8 cellular contexts compared by ENCODE assay signal in genomic region chr4:51844157-51845054, GRCh38. TPM values are rescaled to one million over a fixed set of nuclear protein-coding genes. Genes with fewer than 3 reads are reported as not detected.
DNase-seq lines count a peak whose midpoint lies in the region; ATAC-seq and TF ChIP-seq lines count a peak whose summit lies in the region.

No MANE protein-coding gene starts in this region.

- TSS peak; percentile 32 for BruUV-seq in PC-9 (replicated peaks; lab: Mats Ljungman, UMichigan)

- peak overlapping the region; percentile 98 for H3K4me2 ChIP-seq in PC-9

- TF ChIP-seq RAD21 in Ishikawa (IDR thresholded peaks at IDR 0.05; ENCODE audit: low read depth), result no peak

- H3K36me3 ChIP-seq in PC-9 (ENCODE audit: low read depth) (no peaks in the 10 kb centered on the region), esophagus squamous epithelium (peaks cover 0 to 8% (median 0%) of the 10 kb centered on the region in 3 donors)

- DNase-seq in DMS153 treated with DMSO at 0.1 percent for 48 hours (lab: John Stamatoyannopoulos, UW; ENCODE audit: unreplicated experiment) (peak; percentile 66), PC-9 (peak; percentile 77 to 78), esophagus squamous epithelium (lab: John Stamatoyannopoulos, UW) (peak; percentile 76), myocyte (ENCODE audit: low read depth) (peak; percentile 94)
- peak; percentile 77 to 78 for DNase-seq in activated T-cell treated with anti-CD3 and anti-CD28 coated beads, Interleukin-2, amount 50 U/mL, for 72 hours
- peak; percentile 73 to 78 for DNase-seq in stimulated activated CD8-positive, alpha-beta memory T cell treated with anti-CD3 and anti-CD28 coated beads, Interleukin-7, amount 100 ng/mL, for 48 hours (ENCODE audit: extremely low read depth in 1 of 2, low read depth in 1 of 2)

- WGBS in esophagus squamous epithelium, 2 donors, result 0 to 3% methylated on average over 7 to 34 of the region's 71 CpGs

- peak overlapping the region; percentile 95 for H3K27ac Mint-ChIP-seq in activated T-cell treated with anti-CD3 and anti-CD28 coated beads, Interleukin-2, amount 50 U/mL, for 72 hours

- peaks cover 2 to 3% of the 10 kb centered on the region in 2 donors for H3K36me3 Mint-ChIP-seq in activated T-cell treated with anti-CD3 and anti-CD28 coated beads, Interleukin-2, amount 50 U/mL, for 72 hours (ENCODE audit: insufficient read depth in 2 of 2)

- ATAC-seq in GM21619 (IDR thresholded peaks at IDR 0.05; ENCODE audit: unreplicated experiment), result peak; percentile 43
- peak; percentile 30 to 32 for ATAC-seq in activated T-cell treated with anti-CD3 and anti-CD28 coated beads, Interleukin-2, amount 50 U/mL, for 72 hours (replicated peaks in 1 of 2)

- H3K9me3 ChIP-seq in PC-9 (ENCODE audit: insufficient read depth, low read depth) (no peaks in the 10 kb centered on the region), esophagus squamous epithelium (no peaks in the 10 kb centered on the region)

- intact Hi-C loops in PC-9 (cut with micrococcal nuclease; ENCODE audit: unreplicated experiment), result loop anchor here (2.0 to 10.0 kb wide), 3 partner anchors 98 to 870 kb away; no protein-coding TSS in a partner anchor
- intact Hi-C loops in esophagus squamous epithelium (cut with DNase I), result no loop called here

- H4K20me1 ChIP-seq in PC-9 (ENCODE audit: insufficient read depth), result no peaks in the 10 kb centered on the region

- TF ChIP-seq POLR2A in esophagus squamous epithelium (IDR thresholded peaks at IDR 0.05), result peak in 2 of 4 donors; percentile 27 to 37

- TF ChIP-seq CTCF in PC-9 (conservative IDR thresholded peaks at IDR 0.05) (no peak), esophagus squamous epithelium (IDR thresholded peaks at IDR 0.05) (no peak)

- no peaks in the 10 kb centered on the region for H3F3A ChIP-seq in PC-9 (ENCODE audit: insufficient read depth, low read depth)

- peak overlapping the region; percentile 84 to 91 for H3K4me3 Mint-ChIP-seq in activated T-cell treated with anti-CD3 and anti-CD28 coated beads, Interleukin-2, amount 50 U/mL, for 72 hours

- no peaks in the 10 kb centered on the region for H3K27me3 ChIP-seq in PC-9 (ENCODE audit: insufficient read depth, low read depth)
- no peaks in the 10 kb centered on the region for H3K27me3 ChIP-seq in esophagus squamous epithelium

- H3K9me2 ChIP-seq in PC-9 (ENCODE audit: insufficient read depth), result no peaks in the 10 kb centered on the region

- POLR2A ChIA-PET in PC-9 (lab: Charles Lee; ENCODE audit: unreplicated experiment), result no interaction called here

- H3K9me3 Mint-ChIP-seq in activated T-cell treated with anti-CD3 and anti-CD28 coated beads, Interleukin-2, amount 50 U/mL, for 72 hours, result no peaks in the 10 kb centered on the region

- H3K27ac ChIP-seq in PC-9 (peak overlapping the region; percentile 65; the same call in 1 of the 2 replicates), esophagus squamous epithelium (peak overlapping the region; percentile 94 to 98 (median 96))

- peaks cover 46% of the 10 kb centered on the region for H3K79me2 ChIP-seq in PC-9 (ENCODE audit: low read depth)

- peak overlapping the region; percentile 91 for H2AFZ ChIP-seq in PC-9

- CTCF ChIA-PET in PC-9 (lab: Charles Lee), result no interaction called here

- H3K4me1 Mint-ChIP-seq in activated T-cell treated with anti-CD3 and anti-CD28 coated beads, Interleukin-2, amount 50 U/mL, for 72 hours (ENCODE audit: low read depth), result peaks cover 36% of the 10 kb centered on the region

- no peak for TF ChIP-seq EP300 in Ishikawa (IDR thresholded peaks at IDR 0.05; ENCODE audit: borderline replicate concordance)

- H3K27me3 Mint-ChIP-seq in activated T-cell treated with anti-CD3 and anti-CD28 coated beads, Interleukin-2, amount 50 U/mL, for 72 hours (ENCODE audit: low read depth), result no peaks in the 10 kb centered on the region

- H3K4me1 ChIP-seq in PC-9 (replicated peaks; ENCODE audit: insufficient read depth) (peaks cover 9% of the 10 kb centered on the region), esophagus squamous epithelium (peaks cover 0 to 23% (median 4%) of the 10 kb centered on the region in 3 donors)

- H3K4me3 ChIP-seq in PC-9 (peak overlapping the region; percentile 73), esophagus squamous epithelium (peak overlapping the region; percentile 74 to 99 (median 94))

TF ChIP-seq in Ishikawa, 13 proteins besides CTCF, POLR2A, EP300 and RAD21:
- TF ChIP-seq USF1 (IDR thresholded peaks at IDR 0.05) (peak; percentile 90), MAX (IDR thresholded peaks at IDR 0.05) (peak; percentile 90), TAF1 (IDR thresholded peaks at IDR 0.05; ENCODE audit: low read depth) (0 out of 2 replicates have a peak, but pooled peaks have one; percentile 30), EGR1 (IDR thresholded peaks at IDR 0.05) (no peak), FOXM1 (IDR thresholded peaks at IDR 0.05; ENCODE audit: borderline replicate concordance, low read depth) (no peak), YY1 (IDR thresholded peaks at IDR 0.05; ENCODE audit: low read depth) (0 out of 2 replicates have a peak, but pooled peaks have one; percentile 14), TEAD4 (IDR thresholded peaks at IDR 0.05) (no peak), TCF12 (IDR thresholded peaks at IDR 0.05; ENCODE audit: low read depth) (0 out of 2 replicates have a peak, but pooled peaks have one; percentile 55), ZBTB7A (IDR thresholded peaks at IDR 0.05; ENCODE audit: low read depth) (peak; percentile 77)

RNA-seq across cellular contexts. Expression of gene DCUN1D4, which starts 1.5 kb away (rescaled TPM):
- 24.9 and 25.3 TPM in 2 replicates for total RNA-seq in PC-9 (2021)
- total RNA-seq in activated T-cell treated with anti-CD3 and anti-CD28 coated beads, Interleukin-2, amount 50 U/mL, for 72 hours, result 10 to 100 TPM; 45.6 to 46.7 TPM
- 10 to 100 TPM; 13.0 to 33.0 (median 16.7) TPM for total RNA-seq in esophagus squamous epithelium
- total RNA-seq in myocyte, result 26.4 and 36.8 TPM in 2 replicates
- polyA plus RNA-seq in myocyte (2012), result 31.6 TPM

Comparison
In these comparisons a context has a peak if more than half of its experiments do, and no peak if none do; other contexts are left out.
1. Peak in every context shown above with its lines: DNase-seq, ATAC-seq, H3K4me3 ChIP-seq and H3K27ac ChIP-seq.